9 cellular contexts compared by ENCODE assay signal in the genomic region with DNA sequence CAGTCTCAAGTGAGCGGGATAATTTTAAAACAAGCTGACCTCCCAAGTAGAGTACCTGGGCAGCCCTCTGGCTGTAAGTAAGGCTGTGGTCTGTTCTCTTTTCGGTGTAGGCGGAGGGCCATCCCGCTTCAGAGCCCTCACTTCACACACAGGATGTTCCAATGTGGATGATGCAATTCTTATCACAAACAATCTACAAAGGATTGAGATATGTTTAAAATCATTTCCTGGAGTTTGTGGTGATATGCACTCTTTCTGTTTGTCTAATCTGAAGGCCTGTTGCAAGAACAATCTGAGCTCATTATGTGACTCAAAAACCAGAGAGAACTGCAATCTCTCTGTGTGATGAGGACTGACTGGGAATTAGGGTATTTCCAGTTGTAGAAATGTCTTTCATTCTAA.
A peak's percentile ranks its signal among the peaks of the same experiment; 100 is the strongest.
DNase-seq lines count a peak whose midpoint lies in the region; TF ChIP-seq lines count a peak whose summit lies in the region.
"Had no signal": no experiment of that assay in that cellular context is flagged by ENCODE, and none has a peak within 500 bp of the region (broad histone marks: within the 10 kb centered on the region; RNA-seq: fewer than 3 reads in every experiment).

No MANE protein-coding gene starts in this region.

- TF ChIP-seq CTCF in tibial artery (IDR thresholded peaks at IDR 0.05) (no peak), GM13976 (IDR thresholded peaks at IDR 0.05; ENCODE audit: borderline replicate concordance, control extremely low read depth, extremely low read depth, insufficient read depth, missing control alignments) (no peak)

- intact Hi-C loops in tibial artery (cut with DNase I; ENCODE audit: low total_unique reads) = no loop called here

- H3K4me3 ChIP-seq in tibial artery = no peak overlapping the region

- H3K27ac ChIP-seq in tibial artery = peak overlapping the region; percentile 48 to 63

- H3K4me1 ChIP-seq in tibial artery = peaks cover 0 to 33% (median 13%) of the 10 kb centered on the region in 4 donors

- H3K36me3 ChIP-seq in tibial artery = no peaks in the 10 kb centered on the region

- no peaks in the 10 kb centered on the region for H3K27me3 ChIP-seq in tibial artery

- H3K9me3 ChIP-seq in tibial artery = no peaks in the 10 kb centered on the region

- DNase-seq in activated T-cell treated with anti-CD3 and anti-CD28 coated beads for 48 hours (ENCODE audit: low read depth) (peak; percentile 30), activated T-cell treated with anti-CD3 and anti-CD28 coated beads for 4 hours (no peak), globus pallidus (ENCODE audit: low spot score) (peak; percentile 24), tibial artery (no peak), ACHN (no peak), NCI-H524 treated with DMSO at 0.1 percent for 48 hours (lab: John Stamatoyannopoulos, UW) (no peak), GM13976 (ENCODE audit: low spot score) (no peak)
- peak; percentile 45 to 53 for DNase-seq in activated T-cell treated with anti-CD3 and anti-CD28 coated beads, Interleukin-2, amount 50 U/mL, for 48 hours
- DNase-seq: NCI-H1436 had no signal

- in situ Hi-C loops in ACHN (cut with HindIII; ENCODE audit: low pct_ligation_motif_present, low pct_unique_long_range_greater_than_20kb, low sequenced_read_pairs) = no loop called here
- in situ Hi-C loops in GM13976 (cut with MboI; ENCODE audit: low sequenced_read_pairs, unreplicated experiment) = no loop called here

Comparison
In these comparisons a context has a peak if more than half of its experiments do, and no peak if none do; other contexts are left out.
1. DNase-seq: peak in activated T-cell treated with anti-CD3 and anti-CD28 coated beads for 48 hours (single experiment), activated T-cell treated with anti-CD3 and anti-CD28 coated beads, Interleukin-2, amount 50 U/mL, for 48 hours (2 of 2) and globus pallidus (single experiment); none in activated T-cell treated with anti-CD3 and anti-CD28 coated beads for 4 hours (single experiment), tibial artery (0 of 2), ACHN (single experiment), NCI-H524 treated with DMSO at 0.1 percent for 48 hours (single experiment) and GM13976 (single experiment).